ENCODE assay signal across 21 cellular contexts in genomic region chr1:177289532-177289931, GRCh38.
"Had no signal": no experiment of that assay in that cellular context is flagged by ENCODE, and none has a peak within 500 bp of the region (broad histone marks: within the 10 kb centered on the region; RNA-seq: fewer than 3 reads in every experiment).

No MANE protein-coding gene starts in this region.

- DNase-seq: Kasumi-1, MV-4-11, NCI-H1048, NCI-H1105, NCI-H1436 treated with DMSO at 0.1 percent for 48 hours, NCI-H1694, NCI-H2029 treated with DMSO at 0.1 percent for 48 hours, NCI-H2171 treated with DMSO at 0.1 percent for 48 hours, NCI-H446, NCI-H510A, NCI-H524 treated with DMSO at 0.1 percent for 48 hours, NCI-H69, NCI-H774, Right ventricle myocardium superior, SIG-M5 had no signal

- H3K36me3 ChIP-seq: SJSA1 had no signal

- ATAC-seq: K562, Panc1 had no signal

- FAIRE-seq: HTR-8/SVneo, K562 had no signal

- H3K4me3 ChIP-seq: K562, SJSA1, SK-N-MC had no signal

- H3K27ac ChIP-seq: KMS-11, SJSA1, SK-N-MC had no signal

- H3K4me1 ChIP-seq: SJSA1 had no signal

- H3K9me3 ChIP-seq: SJSA1 had no signal
